ENCODE assay signal across 8 cellular contexts in genomic region chr17:58337600-58338453, GRCh38. TPM values are rescaled to one million over a fixed set of nuclear protein-coding genes. Genes with fewer than 3 reads are reported as not detected.
DNase-seq lines count a peak whose midpoint lies in the region; ATAC-seq and TF ChIP-seq lines count a peak whose summit lies in the region.

No MANE protein-coding gene starts in this region.

- H3K9me3 Mint-ChIP-seq in CD14-positive monocyte, result no peaks in the 10 kb centered on the region
- no peaks in the 10 kb centered on the region for H3K9me3 Mint-ChIP-seq in chondrocyte (ENCODE audit: low read depth)

- H3K27ac Mint-ChIP-seq in CD14-positive monocyte (peak overlapping the region; percentile 99 to 100 (median 99)), chondrocyte (ENCODE audit: unreplicated experiment) (peak overlapping the region; percentile 45)

- H3K4me3 Mint-ChIP-seq in CD14-positive monocyte (peak overlapping the region; percentile 90 to 100), chondrocyte (ENCODE audit: unreplicated experiment) (peak overlapping the region; percentile 9)

- ATAC-seq in GM21390 (IDR thresholded peaks at IDR 0.05; ENCODE audit: unreplicated experiment), result peak; percentile 55

- TF ChIP-seq CTCF in CD14-positive monocyte (IDR thresholded peaks at IDR 0.05), result no peak
- TF ChIP-seq CTCF in chondrocyte (IDR thresholded peaks at IDR 0.05), result no peak

- H3K4me1 Mint-ChIP-seq in CD14-positive monocyte (peaks cover 87% of the 10 kb centered on the region), chondrocyte (ENCODE audit: low read depth) (peaks cover 20% of the 10 kb centered on the region)

- intact Hi-C loops in CD14-positive monocyte (cut with micrococcal nuclease), result loop anchor here in 1 of 2 donors (2.0 to 10.0 kb wide), 2 partner anchors 15 to 177 kb away; partner anchors contain the start of genes MTMR4 and SUPT4H1

- H3K27me3 Mint-ChIP-seq in CD14-positive monocyte (ENCODE audit: low read depth in 3 of 3), result peaks cover 0 to 2% (median 0%) of the 10 kb centered on the region in 3 donors
- H3K27me3 Mint-ChIP-seq in chondrocyte (ENCODE audit: low read depth), result no peaks in the 10 kb centered on the region

- H3K36me3 Mint-ChIP-seq in CD14-positive monocyte (peaks cover 2 to 8% of the 10 kb centered on the region in 2 donors), chondrocyte (ENCODE audit: low read depth) (no peaks in the 10 kb centered on the region)

- DNase-seq in CD14-positive monocyte (ENCODE audit: low spot score), result peak; percentile 94
- peak in 72 of 76 experiments; percentile 40 to 96 (median 84) for DNase-seq in HUDEP-2 (lab: John Stamatoyannopoulos, UW; ENCODE audit: unreplicated experiment in 76 of 76)
- DNase-seq in activated CD4-positive, CD25-positive, alpha-beta regulatory T cell treated with anti-CD3 and anti-CD28 coated beads, Interleukin-2, amount 50 U/mL, for 72 hours, result peak; percentile 90
- peak; percentile 61 for DNase-seq in chondrocyte (ENCODE audit: low spot score)
- DNase-seq in medulla oblongata (ENCODE audit: extremely low spot score), result peak; percentile 81
- DNase-seq in stimulated activated CD8-positive, alpha-beta memory T cell treated with anti-CD3 and anti-CD28 coated beads, Interleukin-15, amount 100 ng/mL, for 48 hours (ENCODE audit: low read depth in 2 of 2), result peak; percentile 94 to 95
- no peak for DNase-seq in NCI-H226

RNA-seq across cellular contexts. Expression of gene TSPOAP1, which starts 9.2 kb away (rescaled TPM):
- under 1 TPM; 0.10 to 0.18 TPM for polyA plus RNA-seq in CD14-positive monocyte
- total RNA-seq in chondrocyte, result 1.3 to 2.0 TPM in 2 of 3 replicates, not detected in the other

RNA-seq across cellular contexts. Expression of gene SUPT4H1, which starts 14.2 kb away (rescaled TPM):
- 100 to 1,000 TPM; 241 to 251 TPM for polyA plus RNA-seq in CD14-positive monocyte
- 57.4 to 71.8 TPM (median 62.9 TPM) in 3 replicates for total RNA-seq in chondrocyte

RNA-seq across cellular contexts. Expression of gene MPO, which starts 57.1 kb away (rescaled TPM):
- 1 to 10 TPM; 4.2 to 7.5 TPM for polyA plus RNA-seq in CD14-positive monocyte
- not detected in 3 replicates for total RNA-seq in chondrocyte
